In the genomic region with DNA sequence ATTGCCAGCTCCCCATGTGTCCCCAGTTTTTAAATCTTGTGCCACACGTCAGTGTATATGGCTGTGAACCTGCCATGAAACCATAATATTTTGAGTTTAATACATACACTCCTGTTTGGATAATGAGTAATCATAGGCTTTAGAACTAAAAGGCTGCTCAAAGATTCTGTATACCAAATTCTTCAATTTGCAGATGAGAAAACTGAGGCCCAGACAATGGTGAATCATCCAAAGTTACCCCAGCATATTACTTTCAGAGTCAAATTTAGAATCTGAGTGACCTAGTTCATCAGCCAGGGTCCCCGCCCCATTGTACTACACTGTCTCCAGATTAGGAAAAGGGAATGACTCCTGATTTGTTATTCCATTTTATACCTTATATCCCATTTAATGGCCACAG, we compare ENCODE assay signal across 17 cellular contexts.
DNase-seq lines count a peak whose midpoint lies in the region; ATAC-seq, FAIRE-seq and TF ChIP-seq lines count a peak whose summit lies in the region.
"Had no signal": no experiment of that assay in that cellular context is flagged by ENCODE, and none has a peak within 500 bp of the region (broad histone marks: within the 10 kb centered on the region; RNA-seq: fewer than 3 reads in every experiment).

No MANE protein-coding gene starts in this region.

- FAIRE-seq in endothelial cell of umbilical vein (lab: Jason Lieb, UNC): peak; percentile 24

- H3K9me1 ChIP-seq in endothelial cell of umbilical vein (replicated peaks; ENCODE audit: control insufficient read depth, extremely low read depth, insufficient read depth, low read length): no peaks in the 10 kb centered on the region

- no peaks in the 10 kb centered on the region for H4K20me1 ChIP-seq in endothelial cell of umbilical vein (replicated peaks; ENCODE audit: control insufficient read depth, extremely low read depth, insufficient read depth, low read length)

- BruUV-seq in endothelial cell of umbilical vein (replicated peaks; lab: Mats Ljungman, UMichigan): no TSS peak

- H3K27ac ChIP-seq in endothelial cell of umbilical vein (ENCODE audit: insufficient read depth, low read depth, low read length): no peak overlapping the region
- peak overlapping the region; percentile 10 to 17 for H3K27ac ChIP-seq in mucosa of rectum (ENCODE audit: low read depth in 2 of 2, low read length in 2 of 2)
- peak overlapping the region; percentile 53 for H3K27ac ChIP-seq in stomach smooth muscle (ENCODE audit: low read length)

- CTCF ChIA-PET in endothelial cell of umbilical vein (lab: Charles Lee): interaction anchor here (0.6 to 2.8 kb wide), 3 partner anchors 10 to 225 kb away, joined by 3 to 7 read pairs (median 3); no protein-coding TSS in a partner anchor

- intact Hi-C loops in endothelial cell of umbilical vein (cut with micrococcal nuclease): no loop called here

- TF ChIP-seq CTCF in HFFc6 (IDR thresholded peaks at IDR 0.05) (no peak), endothelial cell of umbilical vein (IDR thresholded peaks at IDR 0.05; ENCODE audit: extremely low read depth in 1 of 2, insufficient read depth in 1 of 2, low read depth in 1 of 2, low read length in 2 of 2) (no peak), GM13977 (IDR thresholded peaks at IDR 0.05; ENCODE audit: extremely low read depth, insufficient read depth, missing control alignments) (no peak)

- H3K36me3 Mint-ChIP-seq in HFFc6 (ENCODE audit: low read depth): no peaks in the 10 kb centered on the region

- ATAC-seq in GM21360 (IDR thresholded peaks at IDR 0.05; ENCODE audit: unreplicated experiment): no peak

- no peaks in the 10 kb centered on the region for H3K27me3 Mint-ChIP-seq in HFFc6 (ENCODE audit: insufficient read depth)
- H3K27me3 Mint-ChIP-seq: activated CD4-positive, alpha-beta T cell treated with anti-CD3 and anti-CD28 coated beads, Interleukin-2, amount 10 ng/mL, durations not matched to agents 24 days and 14 days; activated naive CD8-positive, alpha-beta T cell; central memory CD8-positive, alpha-beta T cell had no signal

- POLR2A ChIA-PET in endothelial cell of umbilical vein (lab: Charles Lee): no interaction called here

- H3K4me2 ChIP-seq in endothelial cell of umbilical vein (ENCODE audit: insufficient read depth, low read length): no peak overlapping the region

- in situ Hi-C loops in GM13977 (cut with MboI; ENCODE audit: low pct_unique_long_range_greater_than_20kb, low sequenced_read_pairs, unreplicated experiment): no loop called here

- H3K36me3 ChIP-seq in endothelial cell of umbilical vein (ENCODE audit: control insufficient read depth in 2 of 2, extremely low read depth in 1 of 2, insufficient read depth in 2 of 2, low read length in 2 of 2) (no peaks in the 10 kb centered on the region), mucosa of rectum (ENCODE audit: control insufficient read depth in 2 of 2, insufficient read depth in 2 of 2, low read length in 2 of 2) (no peaks in the 10 kb centered on the region), stomach smooth muscle (ENCODE audit: control insufficient read depth in 2 of 2, insufficient read depth in 2 of 2, low read length in 2 of 2) (no peaks in the 10 kb centered on the region)

- H3K9me3 Mint-ChIP-seq in HFFc6: no peaks in the 10 kb centered on the region
- H3K9me3 Mint-ChIP-seq: activated CD4-positive, alpha-beta T cell treated with anti-CD3 and anti-CD28 coated beads, Interleukin-2, amount 10 ng/mL, durations not matched to agents 24 days and 14 days; central memory CD8-positive, alpha-beta T cell had no signal

- H3K4me1 Mint-ChIP-seq in HFFc6 (ENCODE audit: low read depth): peaks cover 38% of the 10 kb centered on the region
- H3K4me1 Mint-ChIP-seq: activated CD4-positive, alpha-beta T cell treated with anti-CD3 and anti-CD28 coated beads, Interleukin-2, amount 10 ng/mL, durations not matched to agents 24 days and 14 days; central memory CD8-positive, alpha-beta T cell had no signal

- H3K9me3 ChIP-seq in endothelial cell of umbilical vein (replicated peaks; ENCODE audit: control insufficient read depth, insufficient read depth, low read length) (no peaks in the 10 kb centered on the region), mucosa of rectum (ENCODE audit: control insufficient read depth in 2 of 2, low read length in 2 of 2) (no peaks in the 10 kb centered on the region), stomach smooth muscle (ENCODE audit: control insufficient read depth in 2 of 2, low read length in 2 of 2) (no peaks in the 10 kb centered on the region)

- H3K27ac Mint-ChIP-seq in HFFc6: peak overlapping the region; percentile 86
- H3K27ac Mint-ChIP-seq: activated CD4-positive, alpha-beta T cell treated with anti-CD3 and anti-CD28 coated beads, Interleukin-2, amount 10 ng/mL, durations not matched to agents 24 days and 14 days; activated naive CD8-positive, alpha-beta T cell had no signal

- H3K27me3 ChIP-seq in endothelial cell of umbilical vein (ENCODE audit: control insufficient read depth in 2 of 2, insufficient read depth in 2 of 2, low read length in 2 of 2) (no peaks in the 10 kb centered on the region), mucosa of rectum (ENCODE audit: control insufficient read depth in 2 of 2, insufficient read depth in 2 of 2, low read length in 2 of 2) (no peaks in the 10 kb centered on the region), stomach smooth muscle (ENCODE audit: control insufficient read depth in 1 of 2, insufficient read depth in 2 of 2, low read length in 2 of 2) (no peaks in the 10 kb centered on the region)

- H3K79me2 ChIP-seq in endothelial cell of umbilical vein (ENCODE audit: control insufficient read depth, insufficient read depth, low read length): no peaks in the 10 kb centered on the region

- H3K4me1 ChIP-seq in endothelial cell of umbilical vein (ENCODE audit: control insufficient read depth, extremely low read depth, insufficient read depth, low read length) (peaks cover 4% of the 10 kb centered on the region), mucosa of rectum (ENCODE audit: control insufficient read depth in 2 of 2, insufficient read depth in 2 of 2, low read length in 2 of 2) (peaks cover 4 to 7% of the 10 kb centered on the region in 2 donors), stomach smooth muscle (ENCODE audit: control insufficient read depth, insufficient read depth, low read length) (peaks cover 20% of the 10 kb centered on the region)

- dilution Hi-C loops in endothelial cell of umbilical vein (cut with MboI; ENCODE audit: extremely low pct_ligation_motif_present, low sequenced_read_pairs): no loop called here

- H3K4me3 ChIP-seq in endothelial cell of umbilical vein (replicated peaks in 1 of 3; ENCODE audit: insufficient read depth in 1 of 3, low read depth in 1 of 3, low read length in 3 of 3): no peak overlapping the region
- H3K4me3 ChIP-seq in mucosa of rectum (ENCODE audit: low read length in 2 of 2): no peak overlapping the region
- H3K4me3 ChIP-seq in stomach smooth muscle (ENCODE audit: low read length in 2 of 2): peak overlapping the region in 1 of 2 donors; percentile 37

- H3K9ac ChIP-seq in endothelial cell of umbilical vein (replicated peaks; ENCODE audit: extremely low read depth, insufficient read depth, low read length) (no peak overlapping the region), mucosa of rectum (ENCODE audit: low read depth in 1 of 2, low read length in 2 of 2) (no peak overlapping the region), stomach smooth muscle (ENCODE audit: low read length in 2 of 2) (peak overlapping the region; percentile 25 to 47)

- TF ChIP-seq POLR2A in endothelial cell of umbilical vein (IDR thresholded peaks at IDR 0.05; ENCODE audit: low read depth, low read length): no peak

- H2AFZ ChIP-seq in endothelial cell of umbilical vein (ENCODE audit: low read depth, low read length): peak overlapping the region; percentile 83

- H3K4me3 Mint-ChIP-seq in HFFc6: peak overlapping the region; percentile 75
- H3K4me3 Mint-ChIP-seq: activated CD4-positive, alpha-beta T cell treated with anti-CD3 and anti-CD28 coated beads, Interleukin-2, amount 10 ng/mL, durations not matched to agents 24 days and 14 days; activated naive CD8-positive, alpha-beta T cell; central memory CD8-positive, alpha-beta T cell had no signal

- DNase-seq in HFFc6 (peak; percentile 36), endothelial cell of umbilical vein (ENCODE audit: low read depth, low spot score) (no peak), GM13977 (ENCODE audit: low spot score) (no peak), DMS114 treated with DMSO at 0.1 percent for 48 hours (lab: John Stamatoyannopoulos, UW; ENCODE audit: unreplicated experiment) (no peak), NCI-H510A (lab: John Stamatoyannopoulos, UW) (no peak)
- DNase-seq: activated CD4-positive, alpha-beta T cell treated with anti-CD3 and anti-CD28 coated beads, Interleukin-2, amount 10 ng/mL, durations not matched to agents 24 days and 14 days; activated T-cell treated with anti-CD3 and anti-CD28 coated beads for 4 hours; H7; MV-4-11; NCI-H526; OCI-M1; stimulated activated CD4-positive, alpha-beta T cell treated with anti-CD3 and anti-CD28 coated beads, Interleukin-2, amount 100 ng/mL, for 24 hours had no signal

TF ChIP-seq in endothelial cell of umbilical vein, 7 proteins besides CTCF, POLR2A, EP300 and RAD21:
- TF ChIP-seq EZH2 (IDR thresholded peaks at IDR 0.05; ENCODE audit: borderline replicate concordance, low read depth, low read length, severe bottlenecking) (no peak), MYC (IDR thresholded peaks at IDR 0.05; ENCODE audit: low read depth, low read length) (no peak), POLR2AphosphoS5 (IDR thresholded peaks at IDR 0.05; ENCODE audit: insufficient read depth, low read depth, low read length) (no peak), GATA2 (IDR thresholded peaks at IDR 0.05; ENCODE audit: insufficient read depth, insufficient read length, low read depth, low read length) (no peak), JUN (IDR thresholded peaks at IDR 0.05; ENCODE audit: borderline replicate concordance, insufficient read depth, insufficient read length, low read depth) (no peak)
- TF ChIP-seq, protein P1, sequence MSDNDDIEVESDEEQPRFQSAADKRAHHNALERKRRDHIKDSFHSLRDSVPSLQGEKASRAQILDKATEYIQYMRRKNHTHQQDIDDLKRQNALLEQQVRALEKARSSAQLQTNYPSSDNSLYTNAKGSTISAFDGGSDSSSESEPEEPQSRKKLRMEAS (IDR thresholded peaks at IDR 0.05; ENCODE audit: insufficient read depth, insufficient read length): no peak

Comparison
In these comparisons a context has a peak if more than half of its experiments do, and no peak if none do; other contexts are left out.
1. H3K9ac ChIP-seq: peak in stomach smooth muscle (2 of 2); none in endothelial cell of umbilical vein (single experiment) and mucosa of rectum (0 of 2).